ENCODE assay signal across 18 cellular contexts in genomic region chr12:106125351-106126085, GRCh38. TPM values are rescaled to one million over a fixed set of nuclear protein-coding genes. Genes with fewer than 3 reads are reported as not detected.
A peak's percentile ranks its signal among the peaks of the same experiment; 100 is the strongest.
DNase-seq lines count a peak whose midpoint lies in the region; ATAC-seq, FAIRE-seq and TF ChIP-seq lines count a peak whose summit lies in the region.
"Had no signal": no experiment of that assay in that cellular context is flagged by ENCODE, and none has a peak within 500 bp of the region (broad histone marks: within the 10 kb centered on the region; RNA-seq: fewer than 3 reads in every experiment).

No MANE protein-coding gene starts in this region.

- intact Hi-C loops in lower lobe of right lung (cut with DNase I) = no loop called here

- no peak for FAIRE-seq in RCC 7860 (lab: Jason Lieb, UNC)
- FAIRE-seq: GM12892 had no signal

- CTCF ChIA-PET in HEK293 (lab: Yijun Ruan, JAX) = interaction anchor here (1.2 to 2.1 kb wide), 2 partner anchors 8 to 11 kb away, joined by 3 to 8 read pairs; no protein-coding TSS in a partner anchor

- H3K36me3 ChIP-seq in HEK293 (ENCODE audit: control insufficient read depth in 2 of 2, insufficient read depth in 1 of 2, low read length in 2 of 2) (no peaks in the 10 kb centered on the region), SJSA1 (peaks cover 3% of the 10 kb centered on the region; the same call in 1 of the 2 replicates), lower lobe of right lung (no peaks in the 10 kb centered on the region), subcutaneous abdominal adipose tissue (ENCODE audit: control insufficient read depth in 5 of 5, insufficient read depth in 5 of 5, low read length in 5 of 5) (no peaks in the 10 kb centered on the region)
- H3K36me3 ChIP-seq: brain microvascular endothelial cell had no signal

- TF ChIP-seq CTCF in HEK293 (tag by site-specific recombination; IDR thresholded peaks at IDR 0.05) (no peak), lower lobe of right lung (IDR thresholded peaks at IDR 0.05) (no peak)

- ATAC-seq in lower lobe of right lung = no peak
- ATAC-seq: GM23338 had no signal

- no peak for DNase-seq in SJSA1 (ENCODE audit: low read depth in 1 of 2, low spot score in 2 of 2)
- DNase-seq in lower lobe of right lung = no peak
- no peak for DNase-seq in AML-193 (lab: John Stamatoyannopoulos, UW)
- no peak for DNase-seq in pons (ENCODE audit: low spot score)
- DNase-seq in RCC 7860 (ENCODE audit: low spot score) = no peak
- DNase-seq: activated naive CD4-positive, alpha-beta T cell treated with anti-CD3 and anti-CD28 coated beads for 36 hours; brain microvascular endothelial cell; Calu3; GF-D8; hypothalamus; Kasumi-1; posterior cingulate gyrus; SIG-M5; T-helper 9 cell had no signal

- H3K9ac ChIP-seq in subcutaneous abdominal adipose tissue (ENCODE audit: low read length in 5 of 5) = no peak overlapping the region

- POLR2A ChIA-PET in HEK293 (lab: Yijun Ruan, JAX) = no interaction called here

- no peaks in the 10 kb centered on the region for H3K27me3 ChIP-seq in SJSA1 (replicated peaks)
- no peaks in the 10 kb centered on the region for H3K27me3 ChIP-seq in lower lobe of right lung (ENCODE audit: low read depth)
- no peaks in the 10 kb centered on the region for H3K27me3 ChIP-seq in subcutaneous abdominal adipose tissue (ENCODE audit: control insufficient read depth in 5 of 5, insufficient read depth in 4 of 5, low read length in 5 of 5)
- H3K27me3 ChIP-seq: brain microvascular endothelial cell had no signal

- H3K27ac ChIP-seq in HEK293 (ENCODE audit: extremely low read depth, low read depth, low read length) (no peak overlapping the region), SJSA1 (peak overlapping the region; percentile 86), lower lobe of right lung (peak overlapping the region; percentile 4), subcutaneous abdominal adipose tissue (ENCODE audit: low read depth, low read length) (peak overlapping the region; percentile 54)
- H3K27ac ChIP-seq: brain microvascular endothelial cell had no signal

- H3K4me1 ChIP-seq in HEK293 (ENCODE audit: control insufficient read depth, insufficient read depth, low read length) = peaks cover 14% of the 10 kb centered on the region
- H3K4me1 ChIP-seq in SJSA1 (replicated peaks) = peaks cover 65% of the 10 kb centered on the region
- peaks cover 51% of the 10 kb centered on the region for H3K4me1 ChIP-seq in lower lobe of right lung
- H3K4me1 ChIP-seq in subcutaneous abdominal adipose tissue (ENCODE audit: control insufficient read depth in 5 of 5, insufficient read depth in 5 of 5, low read length in 5 of 5) = peaks cover 22 to 92% (median 79%) of the 10 kb centered on the region in 5 donors

- no peak overlapping the region for H3K4me3 ChIP-seq in HEK293 (ENCODE audit: low read depth, low read length)
- H3K4me3 ChIP-seq in SJSA1 = no peak overlapping the region
- no peak overlapping the region for H3K4me3 ChIP-seq in lower lobe of right lung
- H3K4me3 ChIP-seq in subcutaneous abdominal adipose tissue (ENCODE audit: low read depth in 1 of 5, low read length in 5 of 5) = no peak overlapping the region
- H3K4me3 ChIP-seq: GM23338 had no signal

- H3K9me3 ChIP-seq in HEK293 (ENCODE audit: control insufficient read depth, insufficient read depth, low read depth, low read length) (no peaks in the 10 kb centered on the region), SJSA1 (replicated peaks) (no peaks in the 10 kb centered on the region), lower lobe of right lung (no peaks in the 10 kb centered on the region), subcutaneous abdominal adipose tissue (ENCODE audit: control insufficient read depth in 5 of 5, low read length in 5 of 5) (no peaks in the 10 kb centered on the region)

TF ChIP-seq in HEK293, 187 proteins besides CTCF, POLR2A, EP300 and RAD21 (continues in another document):
- TF ChIP-seq EGR2 (tag by site-specific recombination; IDR thresholded peaks at IDR 0.05; ENCODE audit: low read depth) (0 out of 2 replicates have a peak, but pooled peaks have one; percentile 12), HIC1 (tag by site-specific recombination; IDR thresholded peaks at IDR 0.05) (no peak), ZNF354C (tag by site-specific recombination; IDR thresholded peaks at IDR 0.05; ENCODE audit: borderline replicate concordance, low read depth) (no peak), ZNF335 (tag by site-specific recombination; conservative IDR thresholded peaks at IDR 0.05) (no peak), ZBTB21 (tag by site-specific recombination; IDR thresholded peaks at IDR 0.05) (no peak), ZNF549 (tag by site-specific recombination; IDR thresholded peaks at IDR 0.05) (no peak), ZNF350 (tag by site-specific recombination; IDR thresholded peaks at IDR 0.05) (no peak), ZNF561 (tag by site-specific recombination; IDR thresholded peaks at IDR 0.05; ENCODE audit: borderline replicate concordance) (no peak), ZSCAN4 (tag by site-specific recombination; IDR thresholded peaks at IDR 0.05) (no peak), ZNF280C (tag by site-specific recombination; IDR thresholded peaks at IDR 0.05) (no peak), ZFHX2 (tag by site-specific recombination; conservative IDR thresholded peaks at IDR 0.05) (peak; percentile 57), ZNF596 (tag by site-specific recombination; IDR thresholded peaks at IDR 0.05) (no peak), ZBTB44 (tag by site-specific recombination; IDR thresholded peaks at IDR 0.05) (no peak)
- TF ChIP-seq, protein P1, sequence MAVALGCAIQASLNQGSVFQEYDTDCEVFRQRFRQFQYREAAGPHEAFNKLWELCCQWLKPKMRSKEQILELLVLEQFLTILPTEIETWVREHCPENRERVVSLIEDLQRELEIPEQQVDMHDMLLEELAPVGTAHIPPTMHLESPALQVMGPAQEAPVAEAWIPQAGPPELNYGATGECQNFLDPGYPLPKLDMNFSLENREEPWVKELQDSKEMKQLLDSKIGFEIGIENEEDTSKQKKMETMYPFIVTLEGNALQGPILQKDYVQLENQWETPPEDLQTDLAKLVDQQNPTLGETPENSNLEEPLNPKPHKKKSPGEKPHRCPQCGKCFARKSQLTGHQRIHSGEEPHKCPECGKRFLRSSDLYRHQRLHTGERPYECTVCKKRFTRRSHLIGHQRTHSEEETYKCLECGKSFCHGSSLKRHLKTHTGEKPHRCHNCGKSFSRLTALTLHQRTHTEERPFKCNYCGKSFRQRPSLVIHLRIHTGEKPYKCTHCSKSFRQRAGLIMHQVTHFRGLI (tag by site-specific recombination; IDR thresholded peaks at IDR 0.05) = peak; percentile 65; the same call in 1 of the 2 replicates

RNA-seq across cellular contexts. Expression of gene NUAK1, which starts 13.2 kb away (rescaled TPM):
- total RNA-seq in SJSA1 (2014; rRNA removed; shearing (Covaris generic)) = 48.9 and 60.6 TPM in 2 replicates
- 17.5 TPM for total RNA-seq in lower lobe of right lung
- total RNA-seq: activated naive CD4-positive, alpha-beta T cell treated with anti-CD3 and anti-CD28 coated beads for 36 hours had no signal
